ENCODE assay signal across 11 cellular contexts in genomic region chr1:47725000-47725731, GRCh38.
A peak's percentile ranks its signal among the peaks of the same experiment; 100 is the strongest.
DNase-seq lines count a peak whose midpoint lies in the region; ATAC-seq and TF ChIP-seq lines count a peak whose summit lies in the region.
"Had no signal": no experiment of that assay in that cellular context is flagged by ENCODE, and none has a peak within 500 bp of the region (broad histone marks: within the 10 kb centered on the region; RNA-seq: fewer than 3 reads in every experiment).

No MANE protein-coding gene starts in this region.

- peak overlapping the region in 1 of 2 donors; percentile 27 for H3K9ac ChIP-seq in mucosa of rectum (ENCODE audit: low read depth in 1 of 2, low read length in 2 of 2)
- H3K9ac ChIP-seq in MM.1S (ENCODE audit: low read length), result no peak overlapping the region

- H2AFZ ChIP-seq in MM.1S (ENCODE audit: low read length), result no peak overlapping the region

- no peaks in the 10 kb centered on the region for H3F3A ChIP-seq in MM.1S (ENCODE audit: insufficient read depth, low read length)

- peaks cover 7% of the 10 kb centered on the region for H3K4me1 Mint-ChIP-seq in activated T-cell treated with anti-CD3 and anti-CD28 coated beads, Interleukin-2, amount 50 U/mL, for 4 hours (ENCODE audit: low read depth)

- ATAC-seq in activated T-cell treated with anti-CD3 and anti-CD28 coated beads, Interleukin-2, amount 50 U/mL, for 4 hours, result no peak

- DNase-seq in DMS53 treated with DMSO at 0.1 percent for 48 hours (lab: John Stamatoyannopoulos, UW; ENCODE audit: unreplicated experiment) (peak; percentile 12), NCI-H128 (lab: John Stamatoyannopoulos, UW; ENCODE audit: unreplicated experiment) (peak; percentile 19), dorsolateral prefrontal cortex (no peak), MM.1S (no peak), T-helper 9 cell (no peak)
- no peak for DNase-seq in activated T-cell treated with anti-CD3 and anti-CD28 coated beads, Interleukin-2, amount 50 U/mL, for 4 hours
- DNase-seq in activated naive CD4-positive, alpha-beta T cell treated with Interleukin-2 at 50 U/mL for 16 hours, result no peak
- DNase-seq: caudate nucleus, COR-L47 had no signal

- H4K20me1 ChIP-seq in MM.1S (ENCODE audit: insufficient read depth, low read length), result no peaks in the 10 kb centered on the region

- H3K27me3 ChIP-seq in dorsolateral prefrontal cortex (peaks cover 0 to 59% (median 32%) of the 10 kb centered on the region in 45 donors), mucosa of rectum (ENCODE audit: control insufficient read depth in 2 of 2, insufficient read depth in 2 of 2, low read length in 2 of 2) (peaks cover 9 to 21% of the 10 kb centered on the region in 2 donors), MM.1S (replicated peaks; ENCODE audit: insufficient read depth, low read length) (peaks cover 13% of the 10 kb centered on the region; the same call in 1 of the 2 replicates)

- no peaks in the 10 kb centered on the region for H3K36me3 Mint-ChIP-seq in activated T-cell treated with anti-CD3 and anti-CD28 coated beads, Interleukin-2, amount 50 U/mL, for 4 hours (ENCODE audit: insufficient read depth)

- H3K9me3 ChIP-seq in mucosa of rectum (ENCODE audit: control insufficient read depth in 2 of 2, low read length in 2 of 2) (no peaks in the 10 kb centered on the region), MM.1S (replicated peaks; ENCODE audit: insufficient read depth, low read length) (no peaks in the 10 kb centered on the region)

- no peaks in the 10 kb centered on the region for H3K9me2 ChIP-seq in MM.1S (replicated peaks; ENCODE audit: insufficient read depth, low read length)

- H3K27ac ChIP-seq in dorsolateral prefrontal cortex (no peak overlapping the region), mucosa of rectum (ENCODE audit: low read depth in 2 of 2, low read length in 2 of 2) (peak overlapping the region in 1 of 2 donors; percentile 43), MM.1S (ENCODE audit: low read length) (no peak overlapping the region)
- H3K27ac ChIP-seq: RWPE1 had no signal

- H3K4me3 Mint-ChIP-seq in activated T-cell treated with anti-CD3 and anti-CD28 coated beads, Interleukin-2, amount 50 U/mL, for 4 hours, result no peak overlapping the region

- no peak overlapping the region for H3K4me2 ChIP-seq in MM.1S (ENCODE audit: low read depth, low read length)

- H3K9me3 Mint-ChIP-seq in activated T-cell treated with anti-CD3 and anti-CD28 coated beads, Interleukin-2, amount 50 U/mL, for 4 hours, result no peaks in the 10 kb centered on the region

- peaks cover 47 to 55% of the 10 kb centered on the region in 2 donors for H3K4me1 ChIP-seq in mucosa of rectum (ENCODE audit: control insufficient read depth in 2 of 2, insufficient read depth in 2 of 2, low read length in 2 of 2)
- no peaks in the 10 kb centered on the region for H3K4me1 ChIP-seq in MM.1S (ENCODE audit: low read length)

- peaks cover 57% of the 10 kb centered on the region for H3K27me3 Mint-ChIP-seq in activated T-cell treated with anti-CD3 and anti-CD28 coated beads, Interleukin-2, amount 50 U/mL, for 4 hours (ENCODE audit: low read depth)

- H3K79me2 ChIP-seq in MM.1S (ENCODE audit: low read length), result no peaks in the 10 kb centered on the region

- H3K4me3 ChIP-seq in dorsolateral prefrontal cortex (peak overlapping the region in 35 of 59 donors; percentile 11 to 51 (median 30)), mucosa of rectum (ENCODE audit: low read length in 2 of 2) (peak overlapping the region; percentile 3 to 13), MM.1S (ENCODE audit: low read length) (no peak overlapping the region)

- H3K36me3 ChIP-seq in mucosa of rectum (ENCODE audit: control insufficient read depth in 2 of 2, insufficient read depth in 2 of 2, low read length in 2 of 2), result no peaks in the 10 kb centered on the region
- no peaks in the 10 kb centered on the region for H3K36me3 ChIP-seq in MM.1S (replicated peaks; ENCODE audit: insufficient read depth, low read length)

- intact Hi-C loops in dorsolateral prefrontal cortex (cut with DNase I), result loop anchor here (2.0 to 5.0 kb wide), 4 partner anchors 292 to 548 kb away; no protein-coding TSS in a partner anchor

- TF ChIP-seq CTCF in dorsolateral prefrontal cortex (IDR thresholded peaks at IDR 0.05 in 54 of 56, conservative IDR thresholded peaks at IDR 0.05 in 2 of 56; ENCODE audit: low read depth in 1 of 56, partially characterized antibody in 56 of 56) (peak in 10 of 56 donors; percentile 9 to 43 (median 18)), MM.1S (IDR thresholded peaks at IDR 0.05; ENCODE audit: low read length) (no peak)

Comparison
In these comparisons a context has a peak if more than half of its experiments do, and no peak if none do; other contexts are left out.
1. DNase-seq: peak in DMS53 treated with DMSO at 0.1 percent for 48 hours (single experiment) and NCI-H128 (single experiment); none in dorsolateral prefrontal cortex (0 of 10), activated T-cell treated with anti-CD3 and anti-CD28 coated beads, Interleukin-2, amount 50 U/mL, for 4 hours (single experiment), activated naive CD4-positive, alpha-beta T cell treated with Interleukin-2 at 50 U/mL for 16 hours (single experiment), MM.1S (single experiment) and T-helper 9 cell (single experiment).